ENCODE assay signal across 24 cellular contexts in the genomic region with DNA sequence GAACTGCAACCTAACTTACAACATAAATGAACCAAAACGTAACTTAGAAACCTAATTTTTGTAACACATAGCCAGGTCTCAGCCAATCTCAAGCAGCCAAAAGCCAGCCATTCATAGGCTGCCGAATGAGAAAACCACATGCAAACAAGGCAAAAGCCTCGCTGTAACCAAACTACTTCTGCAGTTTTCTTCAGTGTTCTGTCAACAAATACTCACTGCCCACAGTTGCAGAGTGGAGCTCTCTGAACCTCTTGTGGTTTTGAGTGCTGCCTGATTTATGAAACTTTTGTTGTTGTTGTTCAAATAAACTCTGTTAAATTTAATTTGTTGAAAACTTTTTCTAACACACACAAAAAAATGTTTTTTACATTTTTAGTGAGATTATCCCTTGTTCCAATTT.
DNase-seq lines count a peak whose midpoint lies in the region; ATAC-seq and TF ChIP-seq lines count a peak whose summit lies in the region.
"Had no signal": no experiment of that assay in that cellular context is flagged by ENCODE, and none has a peak within 500 bp of the region (broad histone marks: within the 10 kb centered on the region; RNA-seq: fewer than 3 reads in every experiment).

No MANE protein-coding gene starts in this region.

- no peak overlapping the region for H3K27ac ChIP-seq in substantia nigra (ENCODE audit: low read depth, low read length, poor library complexity, severe bottlenecking)
- H3K27ac ChIP-seq: adrenal gland; BLaER1 treated with 17β-estradiol and CSF1 and Interleukin-3, amounts not matched to agents 10 nM and 100 nM; hepatocyte; SK-N-MC had no signal

- DNase-seq in GM12864 (ENCODE audit: low read depth) (peak; percentile 1), fibroblast of peridontal ligament (ENCODE audit: extremely low read depth) (peak; percentile 0), iPS-NIHi7 (ENCODE audit: extremely low spot score) (no peak), substantia nigra (lab: John Stamatoyannopoulos, UW) (no peak)
- DNase-seq in stimulated activated CD4-positive, alpha-beta T cell treated with anti-CD3 and anti-CD28 coated beads, Interleukin-2, amount 100 ng/mL, for 24 hours, result no peak
- DNase-seq: activated B cell treated with CpG ODN at 0.5 μM for 24 hours; activated CD4-positive, alpha-beta T cell treated with anti-CD3 and anti-CD28 coated beads, Interleukin-2, amount 50 U/mL, for 48 hours; activated gamma-delta T cell treated with Interleukin-2 at 50 U/mL for 16 hours; adrenal gland; cortex of kidney; islet precursor cell; KG1; naive B cell; NCI-H1092 treated with DMSO at 0.1 percent for 48 hours; NCI-H2081; NCI-H446; retina; stimulated activated CD4-positive, alpha-beta T cell treated with anti-CD3 and anti-CD28 coated beads, Interleukin-12 subunit alpha, Interleukin-12 subunit beta, amount 100 ng/mL, for 4 hours had no signal

- ATAC-seq in GM21367 (IDR thresholded peaks at IDR 0.05; ENCODE audit: unreplicated experiment) (peak; percentile 90), HG03469 (IDR thresholded peaks at IDR 0.05; ENCODE audit: unreplicated experiment) (peak; percentile 79), GM19328 (IDR thresholded peaks at IDR 0.05; ENCODE audit: unreplicated experiment) (no peak)

- no peak overlapping the region for H3K4me3 ChIP-seq in GM12864 (ENCODE audit: low read depth, low read length)
- H3K4me3 ChIP-seq: adrenal gland; BLaER1 treated with 17β-estradiol and CSF1 and Interleukin-3, amounts not matched to agents 10 nM and 100 nM; hepatocyte; SK-N-MC had no signal

- no peak for TF ChIP-seq CTCF in GM12864 (IDR thresholded peaks at IDR 0.05; ENCODE audit: low read depth, low read length, missing control alignments)

Comparison
In these comparisons a context has a peak if more than half of its experiments do, and no peak if none do; other contexts are left out.
1. DNase-seq: peak in GM12864 (single experiment) and fibroblast of peridontal ligament (single experiment); none in iPS-NIHi7 (single experiment), substantia nigra (0 of 49) and stimulated activated CD4-positive, alpha-beta T cell treated with anti-CD3 and anti-CD28 coated beads, Interleukin-2, amount 100 ng/mL, for 24 hours (0 of 2).